In the genomic region with DNA sequence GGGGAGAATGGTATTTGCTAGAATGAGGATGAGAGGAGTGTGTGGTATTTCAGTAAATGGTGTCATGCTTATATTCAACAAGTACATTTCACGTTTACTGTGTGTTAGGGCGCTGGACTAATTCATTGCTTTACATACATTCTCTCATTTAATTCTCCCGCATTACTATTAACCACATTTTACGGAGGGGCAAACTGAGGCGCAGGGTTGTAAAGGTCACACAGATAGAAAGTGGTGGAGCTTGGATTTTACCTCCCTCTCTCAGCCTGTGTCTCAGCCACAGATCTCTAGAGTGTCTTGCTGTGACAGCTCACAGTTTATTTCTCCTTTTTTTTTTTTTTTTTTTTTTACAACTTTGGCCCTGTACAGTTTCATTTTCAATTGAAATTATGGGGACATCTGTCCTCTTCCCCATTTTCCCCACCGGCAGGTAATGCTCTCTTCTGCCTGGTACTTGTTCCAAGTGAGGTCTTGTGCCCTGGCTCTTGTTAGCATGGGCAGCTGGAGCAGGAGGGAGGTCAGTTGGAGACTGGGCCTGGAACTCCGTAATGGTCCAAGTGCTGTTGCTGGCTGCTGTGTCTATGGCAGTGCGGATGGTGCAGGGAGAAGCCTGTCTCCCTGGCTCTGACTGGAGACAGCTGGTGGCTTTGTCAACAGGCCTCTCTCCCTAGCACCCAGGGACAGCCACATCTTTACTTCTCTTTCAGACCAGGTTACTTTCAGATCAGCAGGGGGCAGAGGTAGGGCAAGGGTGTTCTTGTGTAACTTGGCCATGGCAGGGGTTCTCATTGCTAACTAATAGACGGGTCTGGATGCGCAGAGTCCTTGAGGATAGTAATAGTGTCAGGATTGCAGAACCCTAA, we compare ENCODE assay signal across 8 cellular contexts. TPM values are rescaled to one million over a fixed set of nuclear protein-coding genes. Genes with fewer than 3 reads are reported as not detected.
A peak's percentile ranks its signal among the peaks of the same experiment; 100 is the strongest.
DNase-seq lines count a peak whose midpoint lies in the region; ATAC-seq and TF ChIP-seq lines count a peak whose summit lies in the region.

No MANE protein-coding gene starts in this region.

- DNase-seq in BJ (ENCODE audit: low read depth) (no peak), GM19240 (ENCODE audit: insufficient read length, low spot score) (peak; percentile 44), RPMI8226 (peak; percentile 69), dermis blood vessel endothelial cell (peak; percentile 66), lower lobe of right lung (no peak), tibial artery (no peak), NCI-H2227 treated with DMSO at 0.1 percent for 48 hours (lab: John Stamatoyannopoulos, UW) (no peak)

- H3K4me3 ChIP-seq in BJ (ENCODE audit: low read depth, low read length) (peak overlapping the region; percentile 97), lower lobe of right lung (peak overlapping the region; percentile 80), tibial artery (peak overlapping the region; percentile 84 to 96)

- ATAC-seq in lower lobe of right lung: peak; percentile 23 to 34
- no peak for ATAC-seq in GM19328 (IDR thresholded peaks at IDR 0.05; ENCODE audit: unreplicated experiment)

- intact Hi-C loops in lower lobe of right lung (cut with DNase I): no loop called here
- intact Hi-C loops in tibial artery (cut with DNase I; ENCODE audit: low total_unique reads): loop anchor here (5.0 to 10.0 kb wide), 3 partner anchors 35 to 157 kb away; a partner anchor contains a TSS

- TF ChIP-seq CTCF in BJ (IDR thresholded peaks at IDR 0.05; ENCODE audit: insufficient read depth, low read depth, low read length) (peak; percentile 26; the same call in 1 of the 2 replicates), lower lobe of right lung (IDR thresholded peaks at IDR 0.05) (peak; percentile 12), tibial artery (IDR thresholded peaks at IDR 0.05) (no peak)

- H3K36me3 ChIP-seq in BJ (ENCODE audit: control insufficient read depth, insufficient read depth, low read length) (peaks cover 2% of the 10 kb centered on the region; the same call in 1 of the 2 replicates), lower lobe of right lung (peaks cover 5% of the 10 kb centered on the region), tibial artery (no peaks in the 10 kb centered on the region)

- peak overlapping the region; percentile 88 for H3K27ac ChIP-seq in lower lobe of right lung
- peak overlapping the region; percentile 92 to 96 for H3K27ac ChIP-seq in tibial artery

- H3K27me3 ChIP-seq in BJ (ENCODE audit: control insufficient read depth, insufficient read depth, low read length) (no peaks in the 10 kb centered on the region), lower lobe of right lung (ENCODE audit: low read depth) (no peaks in the 10 kb centered on the region), tibial artery (no peaks in the 10 kb centered on the region)

- POLR2A ChIA-PET in BJ (lab: Charles Lee): interaction anchor here (0.6 to 0.8 kb wide), 2 partner anchors 17 to 1213 kb away, joined by 3 to 10 read pairs; no protein-coding TSS in a partner anchor

- H3K9me3 ChIP-seq in lower lobe of right lung (no peaks in the 10 kb centered on the region), tibial artery (no peaks in the 10 kb centered on the region)

- H3K4me1 ChIP-seq in lower lobe of right lung (peaks cover 65% of the 10 kb centered on the region), tibial artery (peaks cover 12 to 67% (median 60%) of the 10 kb centered on the region in 4 donors)

- CTCF ChIA-PET in BJ (lab: Yijun Ruan, JAX): interaction anchor here (0.8 to 4.1 kb wide), 7 partner anchors 17 to 214 kb away, joined by 3 to 12 read pairs (median 5); a partner anchor contains a TSS

RNA-seq across cellular contexts. Expression of a gene that starts 20.5 kb away (rescaled TPM):
- 56.6 and 89.7 TPM in 2 replicates for polyA plus RNA-seq in BJ (2011; rRNA removed)
- polyA minus RNA-seq in BJ (2011; rRNA and poly(A)+ RNA removed): 65.4 and 72.6 TPM in 2 replicates
- total RNA-seq in dermis blood vessel endothelial cell (68.1 and 99.5 TPM in 2 replicates), lower lobe of right lung (117 TPM)

RNA-seq across cellular contexts. Expression of a gene that starts 37.9 kb away (rescaled TPM):
- polyA plus RNA-seq in BJ (2011; rRNA removed): 2,496 and 3,512 TPM in 2 replicates
- polyA minus RNA-seq in BJ (2011; rRNA and poly(A)+ RNA removed): 426 and 724 TPM in 2 replicates
- total RNA-seq in dermis blood vessel endothelial cell (1,615 and 3,652 TPM in 2 replicates), lower lobe of right lung (1,651 TPM)

Comparison
In these comparisons a context has a peak if more than half of its experiments do, and no peak if none do; other contexts are left out.
1. DNase-seq: peak in GM19240 (single experiment), RPMI8226 (single experiment) and dermis blood vessel endothelial cell (single experiment); none in BJ (single experiment), lower lobe of right lung (single experiment), tibial artery (0 of 2) and NCI-H2227 treated with DMSO at 0.1 percent for 48 hours (single experiment).
2. CTCF ChIP-seq: peak in BJ (single experiment) and lower lobe of right lung (single experiment); none in tibial artery (0 of 2).
3. Peak in every context shown above with its lines, with median percentiles within 50 percentile points of each other: H3K4me3 ChIP-seq.